8 cellular contexts compared by ENCODE assay signal in genomic region chr15:92881838-92882696, GRCh38. TPM values are rescaled to one million over a fixed set of nuclear protein-coding genes. Genes with fewer than 3 reads are reported as not detected.
A peak's percentile ranks its signal among the peaks of the same experiment; 100 is the strongest.
DNase-seq lines count a peak whose midpoint lies in the region; ATAC-seq and TF ChIP-seq lines count a peak whose summit lies in the region.

No MANE protein-coding gene starts in this region.

- ATAC-seq in stimulated activated naive CD8-positive, alpha-beta T cell treated with anti-CD3 and anti-CD28 coated beads, Interleukin-15, Interleukin-2, amounts not matched to agents 100 U/mL and 50 U/mL, for 24 hours, result peak; percentile 98

- TF ChIP-seq CTCF in H9 (conservative IDR thresholded peaks at IDR 0.05) (no peak), fibroblast of the aortic adventitia (IDR thresholded peaks at IDR 0.05; ENCODE audit: insufficient read depth, low read length) (no peak), nephron (IDR thresholded peaks at IDR 0.05; ENCODE audit: unreplicated experiment in 3 of 3) (no peak)

- H3K27ac Mint-ChIP-seq in H9 (peak overlapping the region; percentile 97 to 100 (median 99)), nephron (peak overlapping the region; percentile 99 to 100 (median 99))

- H3K23me2 ChIP-seq in H9 (ENCODE audit: insufficient read length, low read depth, low read length, poor library complexity, severe bottlenecking), result peaks cover 4% of the 10 kb centered on the region

- DNase-seq in H9 (peak; percentile 99), M059J (ENCODE audit: low read depth) (peak; percentile 99), fibroblast of the aortic adventitia (ENCODE audit: low read depth) (peak; percentile 100)
- DNase-seq in activated effector memory CD4-positive, alpha-beta T cell treated with anti-CD3 and anti-CD28 coated beads, Interleukin-2, amount 50 U/mL, for 16 hours, result peak; percentile 99
- peak; percentile 98 for DNase-seq in stimulated activated naive CD8-positive, alpha-beta T cell treated with anti-CD3 and anti-CD28 coated beads, Interleukin-15, Interleukin-2, amounts not matched to agents 100 U/mL and 50 U/mL, for 24 hours

- H4K8ac ChIP-seq in H9 (replicated peaks; ENCODE audit: insufficient read length, low read depth, low read length), result no peak overlapping the region

- H3K4me3 Mint-ChIP-seq in H9 (peak overlapping the region; percentile 63 to 84), nephron (peak overlapping the region; percentile 83 to 89 (median 89))

- TF ChIP-seq POLR2A in Raji (IDR thresholded peaks at IDR 0.05; ENCODE audit: insufficient read depth, low read depth, low read length), result peak; percentile 76

- H3K4me2 ChIP-seq in H9 (ENCODE audit: insufficient read depth, insufficient read length, low read length), result peak overlapping the region; percentile 44

- peak overlapping the region; percentile 41 for H3K18ac ChIP-seq in H9 (ENCODE audit: insufficient read length, low read depth, low read length)

- H4K5ac ChIP-seq in H9 (ENCODE audit: insufficient read length, low read depth, low read length), result no peak overlapping the region

- no peak overlapping the region for H2BK5ac ChIP-seq in H9 (ENCODE audit: insufficient read length, low read length)

- no peak overlapping the region for H2AK5ac ChIP-seq in H9 (ENCODE audit: insufficient read length, low read length)

- H3K27me3 Mint-ChIP-seq in H9 (ENCODE audit: low read depth) (no peaks in the 10 kb centered on the region), nephron (ENCODE audit: low read depth) (no peaks in the 10 kb centered on the region)

- no peak overlapping the region for H2BK20ac ChIP-seq in H9 (ENCODE audit: low read depth, low read length, poor library complexity, severe bottlenecking)

- peaks cover 19% of the 10 kb centered on the region; the same call in 1 of the 2 replicates for H3K79me2 ChIP-seq in H9 (ENCODE audit: insufficient read depth, low read length)

- no peaks in the 10 kb centered on the region for H4K20me1 ChIP-seq in H9 (ENCODE audit: control insufficient read depth, insufficient read depth, insufficient read length)

- peak overlapping the region; percentile 43 for H3K9ac ChIP-seq in ES-I3 (ENCODE audit: low read depth, low read length)
- peak overlapping the region; percentile 44 for H3K9ac ChIP-seq in H9 (ENCODE audit: extremely low read depth, insufficient read length, low read length)

- peak overlapping the region; percentile 74 for H3K27ac ChIP-seq in H9 (ENCODE audit: insufficient read length, low read depth, low read length)

- H3K27me3 ChIP-seq in H9 (ENCODE audit: insufficient read depth, low read length), result no peaks in the 10 kb centered on the region

- no peak overlapping the region for H2AFZ ChIP-seq in H9 (ENCODE audit: low read length)

- peaks cover 34 to 37% (median 37%) of the 10 kb centered on the region in 3 experiments for H3K36me3 Mint-ChIP-seq in H9 (ENCODE audit: insufficient read depth in 1 of 3, low read depth in 3 of 3)
- peaks cover 35% of the 10 kb centered on the region for H3K36me3 Mint-ChIP-seq in nephron (ENCODE audit: low read depth)

- WGBS in H9 (ENCODE audit: extremely low coverage, insufficient read length, low lambda C conversion rate), result no CpG with 5 or more reads among the region's 41 CpGs

- no peak overlapping the region for H2BK15ac ChIP-seq in H9 (ENCODE audit: low read depth, low read length)

- no peak overlapping the region for H2BK120ac ChIP-seq in H9 (ENCODE audit: low read depth, low read length, poor library complexity, severe bottlenecking)

- peak overlapping the region; percentile 54 for H3K4me3 ChIP-seq in fibroblast of the aortic adventitia (ENCODE audit: low read depth, low read length)

- peaks cover 52 to 56% of the 10 kb centered on the region in 2 experiments for H3K4me1 Mint-ChIP-seq in H9
- peaks cover 53% of the 10 kb centered on the region for H3K4me1 Mint-ChIP-seq in nephron

- H2BK12ac ChIP-seq in H9 (ENCODE audit: insufficient read length, low read depth, low read length), result no peak overlapping the region

- no peak overlapping the region; the same call in 1 of the 2 replicates for H3K4ac ChIP-seq in H9 (ENCODE audit: low read depth, low read length)

- no peak overlapping the region for H4K91ac ChIP-seq in H9 (ENCODE audit: insufficient read length, low read depth, low read length)

- no peaks in the 10 kb centered on the region for H3K9me3 ChIP-seq in ES-I3 (ENCODE audit: control insufficient read depth, insufficient read depth, low read length)
- no peaks in the 10 kb centered on the region for H3K9me3 ChIP-seq in H9 (ENCODE audit: control insufficient read depth, low read depth, low read length)

- H3K14ac ChIP-seq in H9 (ENCODE audit: insufficient read depth, low read length), result peak overlapping the region; percentile 51; the same call in 1 of the 2 replicates

- H3K9me3 Mint-ChIP-seq in H9 (peaks cover 4% of the 10 kb centered on the region in 2 experiments; a peak in 3 of 5 replicates), nephron (no peaks in the 10 kb centered on the region)

- H3K23ac ChIP-seq in H9 (ENCODE audit: insufficient read length, low read depth, low read length), result no peak overlapping the region

- no peak overlapping the region for H3K56ac ChIP-seq in H9 (ENCODE audit: insufficient read length, low read depth, low read length)

- H3K4me1 ChIP-seq in ES-I3 (ENCODE audit: insufficient read depth, low read length) (peaks cover 22% of the 10 kb centered on the region), H9 (ENCODE audit: insufficient read depth, low read length) (peaks cover 6% of the 10 kb centered on the region; the same call in 1 of the 2 replicates)

- no peaks in the 10 kb centered on the region; the same call in 1 of the 2 replicates for H3K36me3 ChIP-seq in ES-I3 (ENCODE audit: insufficient read depth, low read length)

- no peaks in the 10 kb centered on the region for H3K79me1 ChIP-seq in H9 (ENCODE audit: insufficient read depth, low read depth, low read length, poor library complexity, severe bottlenecking)

- no peak overlapping the region for H3T11ph ChIP-seq in H9 (ENCODE audit: low read length)

RNA-seq across cellular contexts. Expression of gene CHD2, which starts 18.1 kb away (rescaled TPM):
- total RNA-seq in H9 (2021) (56.7 and 63.3 TPM in 2 replicates), fibroblast of the aortic adventitia (ENCODE audit: low replicate concordance) (83.7 and 253 TPM in 2 replicates)
- total RNA-seq in M059J (2014; rRNA removed; shearing (Covaris generic)), result 29.2 and 35.0 TPM in 2 replicates

Comparison
In these comparisons a context has a peak if more than half of its experiments do, and no peak if none do; other contexts are left out.
1. Peak in every context shown above with its lines: DNase-seq, ATAC-seq, H3K4me3 ChIP-seq and H3K27ac ChIP-seq.